ENCODE assay signal across 17 cellular contexts in the genomic region with DNA sequence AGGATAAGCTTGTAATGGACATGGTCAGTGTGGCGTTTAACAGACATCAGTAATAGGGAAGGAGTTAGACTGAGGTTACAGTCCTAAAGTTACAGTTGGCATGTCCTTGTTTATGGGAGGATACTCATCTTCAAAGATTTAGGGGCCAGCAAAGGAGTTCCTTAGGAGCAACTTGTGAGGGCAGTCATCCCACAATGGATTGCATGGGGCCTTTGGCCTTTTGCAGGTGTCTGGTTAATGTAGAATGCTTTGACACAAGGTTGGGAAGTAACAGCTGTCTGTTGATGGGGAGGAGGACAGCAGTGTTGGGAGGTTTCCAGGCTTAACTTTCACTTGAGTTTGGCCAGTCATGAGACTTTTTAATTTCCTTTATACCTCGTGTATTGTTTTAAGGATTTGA. TPM values are rescaled to one million over a fixed set of nuclear protein-coding genes. Genes with fewer than 3 reads are reported as not detected.
DNase-seq lines count a peak whose midpoint lies in the region; ATAC-seq, FAIRE-seq and TF ChIP-seq lines count a peak whose summit lies in the region.
"Had no signal": no experiment of that assay in that cellular context is flagged by ENCODE, and none has a peak within 500 bp of the region (broad histone marks: within the 10 kb centered on the region; RNA-seq: fewer than 3 reads in every experiment).

No MANE protein-coding gene starts in this region.

- peaks cover 0 to 12% (median 0%) of the 10 kb centered on the region in 11 experiments; a peak in 2 of 22 replicates for H4K20me1 ChIP-seq in BLaER1 treated with 17β-estradiol and CSF1 and Interleukin-3, amounts not matched to agents 10 nM and 100 nM

- no peak for FAIRE-seq in HTR-8/SVneo (lab: Jason Lieb, UNC)

- H3K4me2 ChIP-seq in BLaER1 treated with 17β-estradiol and CSF1 and Interleukin-3, amounts not matched to agents 10 nM and 100 nM: peak overlapping the region; percentile 71 to 97 (median 92); a peak in 20 of 22 replicates

- H3K27me3 Mint-ChIP-seq in CD8-positive, alpha-beta T cell (ENCODE audit: low read depth): no peaks in the 10 kb centered on the region
- H3K27me3 Mint-ChIP-seq in dendritic cell treated with granulocyte-macrophage colony-stimulating factor and Interleukin-4, amounts not matched to agents 40 ng/mL and 50 ng/mL, for 4 days: no peaks in the 10 kb centered on the region
- H3K27me3 Mint-ChIP-seq in nephron progenitor cell (ENCODE audit: low read depth, poor library complexity): peaks cover 10% of the 10 kb centered on the region

- CTCF ChIA-PET in CD8-positive, alpha-beta T cell (lab: Charles Lee): no interaction called here

- H3K27ac ChIP-seq in BLaER1 treated with 17β-estradiol and CSF1 and Interleukin-3, amounts not matched to agents 10 nM and 100 nM: peak overlapping the region in 1 of 11 experiments; percentile 6; a peak in 1 of 22 replicates
- no peak overlapping the region for H3K27ac ChIP-seq in CD8-positive, alpha-beta T cell (ENCODE audit: low read depth, low read length)
- H3K27ac ChIP-seq: C4-2B, epithelial cell of prostate had no signal

- TF ChIP-seq CTCF in CD8-positive, alpha-beta T cell (IDR thresholded peaks at IDR 0.05): no peak
- TF ChIP-seq CTCF in nephron progenitor cell (IDR thresholded peaks at IDR 0.05): no peak
- no peak for TF ChIP-seq CTCF in GM10266 (IDR thresholded peaks at IDR 0.05; ENCODE audit: control insufficient read depth, insufficient read depth, low read depth, missing control alignments)

- no peaks in the 10 kb centered on the region for H3K27me3 ChIP-seq in BLaER1 treated with 17β-estradiol and CSF1 and Interleukin-3, amounts not matched to agents 10 nM and 100 nM
- no peaks in the 10 kb centered on the region for H3K27me3 ChIP-seq in CD8-positive, alpha-beta T cell (ENCODE audit: insufficient read depth, low read length)
- H3K27me3 ChIP-seq: vagina had no signal

- peaks cover 13 to 55% (median 47%) of the 10 kb centered on the region in 11 experiments for H3K36me3 ChIP-seq in BLaER1 treated with 17β-estradiol and CSF1 and Interleukin-3, amounts not matched to agents 10 nM and 100 nM
- peaks cover 23% of the 10 kb centered on the region for H3K36me3 ChIP-seq in CD8-positive, alpha-beta T cell (ENCODE audit: insufficient read depth, low read length)
- H3K36me3 ChIP-seq: HAP-1 had no signal

- peaks cover 66 to 89% (median 77%) of the 10 kb centered on the region in 10 experiments for H3K4me1 ChIP-seq in BLaER1 treated with 17β-estradiol and CSF1 and Interleukin-3, amounts not matched to agents 10 nM and 100 nM
- H3K4me1 ChIP-seq in CD8-positive, alpha-beta T cell (ENCODE audit: insufficient read depth, low read length): peaks cover 15% of the 10 kb centered on the region

- POLR2A ChIA-PET in CD8-positive, alpha-beta T cell (lab: Charles Lee): no interaction called here

- peaks cover 40% of the 10 kb centered on the region for H3K4me1 Mint-ChIP-seq in CD8-positive, alpha-beta T cell (ENCODE audit: low read depth)
- H3K4me1 Mint-ChIP-seq in dendritic cell treated with granulocyte-macrophage colony-stimulating factor and Interleukin-4, amounts not matched to agents 40 ng/mL and 50 ng/mL, for 4 days (ENCODE audit: low read depth): peaks cover 77% of the 10 kb centered on the region
- H3K4me1 Mint-ChIP-seq in nephron progenitor cell: peaks cover 57% of the 10 kb centered on the region

- no peak for ATAC-seq in CD8-positive, alpha-beta T cell
- no peak for ATAC-seq in GM21737 (IDR thresholded peaks at IDR 0.05; ENCODE audit: unreplicated experiment)

- intact Hi-C loops in CD8-positive, alpha-beta T cell (cut with DNase I, micrococcal nuclease): loop anchor here (5.0 to 10.0 kb wide), 4 partner anchors 509 to 1229 kb away; a partner anchor contains a TSS
- intact Hi-C loops in dendritic cell treated with granulocyte-macrophage colony-stimulating factor and Interleukin-4, amounts not matched to agents 40 ng/mL and 50 ng/mL, for 4 days (cut with micrococcal nuclease): loop anchor here (2.0 to 5.0 kb wide), 2 partner anchors 61 to 135 kb away; no protein-coding TSS in a partner anchor

- H3K9me3 ChIP-seq in BLaER1 treated with 17β-estradiol and CSF1 and Interleukin-3, amounts not matched to agents 10 nM and 100 nM (replicated peaks in 1 of 11): no peaks in the 10 kb centered on the region
- no peaks in the 10 kb centered on the region for H3K9me3 ChIP-seq in CD8-positive, alpha-beta T cell (ENCODE audit: low read length)
- H3K9me3 ChIP-seq: HAP-1, vagina had no signal

- peak overlapping the region; percentile 61 for H3K4me3 Mint-ChIP-seq in CD8-positive, alpha-beta T cell
- H3K4me3 Mint-ChIP-seq in dendritic cell treated with granulocyte-macrophage colony-stimulating factor and Interleukin-4, amounts not matched to agents 40 ng/mL and 50 ng/mL, for 4 days: peak overlapping the region; percentile 2
- peak overlapping the region; percentile 28 for H3K4me3 Mint-ChIP-seq in nephron progenitor cell

- no peak overlapping the region; a peak in 1 of 22 replicates for H3K9ac ChIP-seq in BLaER1 treated with 17β-estradiol and CSF1 and Interleukin-3, amounts not matched to agents 10 nM and 100 nM

- no peaks in the 10 kb centered on the region for H3K9me3 Mint-ChIP-seq in CD8-positive, alpha-beta T cell
- no peaks in the 10 kb centered on the region for H3K9me3 Mint-ChIP-seq in dendritic cell treated with granulocyte-macrophage colony-stimulating factor and Interleukin-4, amounts not matched to agents 40 ng/mL and 50 ng/mL, for 4 days
- no peaks in the 10 kb centered on the region for H3K9me3 Mint-ChIP-seq in nephron progenitor cell

- DNase-seq in CD8-positive, alpha-beta T cell: no peak
- no peak for DNase-seq in nephron progenitor cell
- DNase-seq in GM10266 (ENCODE audit: extremely low spot score): no peak
- no peak for DNase-seq in HTR-8/SVneo (ENCODE audit: insufficient read length, low spot score)
- DNase-seq: EL; kidney glomerular epithelial cell; MM.1S; NCI-H2107; NCI-H526 treated with DMSO at 0.1 percent for 48 hours; stimulated activated CD4-positive, alpha-beta T cell treated with anti-CD3 and anti-CD28 coated beads, Interleukin-4, amount 100 ng/mL, for 24 hours had no signal

- no peak overlapping the region for H3K27ac Mint-ChIP-seq in CD8-positive, alpha-beta T cell
- H3K27ac Mint-ChIP-seq in dendritic cell treated with granulocyte-macrophage colony-stimulating factor and Interleukin-4, amounts not matched to agents 40 ng/mL and 50 ng/mL, for 4 days: peak overlapping the region; percentile 98
- H3K27ac Mint-ChIP-seq in nephron progenitor cell: no peak overlapping the region

- peaks cover 60% of the 10 kb centered on the region for H3K36me3 Mint-ChIP-seq in CD8-positive, alpha-beta T cell
- peaks cover 71% of the 10 kb centered on the region for H3K36me3 Mint-ChIP-seq in dendritic cell treated with granulocyte-macrophage colony-stimulating factor and Interleukin-4, amounts not matched to agents 40 ng/mL and 50 ng/mL, for 4 days (ENCODE audit: low read depth)
- peaks cover 12% of the 10 kb centered on the region for H3K36me3 Mint-ChIP-seq in nephron progenitor cell (ENCODE audit: low read depth)

- H3K4me3 ChIP-seq in BLaER1 treated with 17β-estradiol and CSF1 and Interleukin-3, amounts not matched to agents 10 nM and 100 nM: no peak overlapping the region
- no peak overlapping the region for H3K4me3 ChIP-seq in CD8-positive, alpha-beta T cell (ENCODE audit: low read depth, low read length)
- H3K4me3 ChIP-seq: HAP-1, vagina had no signal

RNA-seq across cellular contexts. Expression of a gene that starts 2.2 kb away (rescaled TPM):
- total RNA-seq in CD8-positive, alpha-beta T cell: 10 to 100 TPM; 22.8 to 25.1 TPM

RNA-seq across cellular contexts. Expression of a gene that starts 51.1 kb away (rescaled TPM):
- not detected for total RNA-seq in CD8-positive, alpha-beta T cell
- total RNA-seq: vagina had no signal

Comparison
In these comparisons a context has a peak if more than half of its experiments do, and no peak if none do; other contexts are left out.
1. H3K4me3 Mint-ChIP-seq: peak in every context shown above with its lines; median percentile 61 in CD8-positive, alpha-beta T cell; 28 in nephron progenitor cell; 2 in dendritic cell treated with granulocyte-macrophage colony-stimulating factor and Interleukin-4, amounts not matched to agents 40 ng/mL and 50 ng/mL, for 4 days.